18 cellular contexts compared by ENCODE assay signal in the genomic region with DNA sequence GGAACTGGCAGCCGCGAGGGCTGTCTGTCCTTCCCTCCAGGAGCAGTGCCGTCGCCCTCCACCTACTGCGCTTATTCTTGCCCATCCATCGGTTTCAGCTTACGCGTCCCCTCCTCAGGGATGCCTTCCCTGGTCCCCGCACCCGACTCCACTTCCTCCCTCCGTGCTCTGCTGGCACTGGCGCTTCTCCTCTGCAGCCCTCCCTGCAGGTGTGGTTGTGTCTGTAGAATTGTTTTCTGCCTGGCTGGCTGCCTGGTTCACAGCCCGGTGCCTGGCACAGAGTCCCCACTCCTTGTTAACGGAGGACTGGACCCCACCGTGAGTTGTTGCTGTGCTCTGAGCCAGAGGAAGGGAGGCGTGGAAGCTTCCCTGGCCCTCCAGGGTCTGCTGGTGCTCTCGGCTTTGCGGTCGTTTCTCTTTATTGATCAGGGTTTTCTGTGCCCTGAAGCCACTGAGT. TPM values are rescaled to one million over a fixed set of nuclear protein-coding genes. Genes with fewer than 3 reads are reported as not detected.
DNase-seq lines count a peak whose midpoint lies in the region; ATAC-seq and TF ChIP-seq lines count a peak whose summit lies in the region.
"Had no signal": no experiment of that assay in that cellular context is flagged by ENCODE, and none has a peak within 500 bp of the region (broad histone marks: within the 10 kb centered on the region; RNA-seq: fewer than 3 reads in every experiment).

No MANE protein-coding gene starts in this region.

- TF ChIP-seq CTCF in AG04450 (IDR thresholded peaks at IDR 0.05; ENCODE audit: low read depth, low read length) (no peak), HEK293 (tag by site-specific recombination; IDR thresholded peaks at IDR 0.05) (no peak)

- peaks cover 0 to 87% of the 10 kb centered on the region in 2 experiments; a peak in 2 of 3 replicates for H3K36me3 ChIP-seq in HEK293 (ENCODE audit: control insufficient read depth in 2 of 2, insufficient read depth in 1 of 2, low read length in 2 of 2)

- ATAC-seq in natural killer cell treated with Interleukin-12 subunit alpha and Interleukin-12 subunit beta and Interleukin-15 and Interleukin-18, amount 100 ng/mL, for 72 hours: no peak
- ATAC-seq in HG02763 (IDR thresholded peaks at IDR 0.05; ENCODE audit: unreplicated experiment): no peak
- no peak for ATAC-seq in GM21619 (IDR thresholded peaks at IDR 0.05; ENCODE audit: unreplicated experiment)
- no peak for ATAC-seq in GM21717 (IDR thresholded peaks at IDR 0.05; ENCODE audit: unreplicated experiment)
- ATAC-seq: gastrocnemius medialis, upper lobe of right lung had no signal

- H3K27ac ChIP-seq in AG04450 (ENCODE audit: low read depth, low read length) (peak overlapping the region; percentile 39), HEK293 (ENCODE audit: extremely low read depth, low read depth, low read length) (no peak overlapping the region), caudate nucleus (ENCODE audit: low read depth, low read length) (peak overlapping the region; percentile 73)
- H3K27ac ChIP-seq: parathyroid adenoma, upper lobe of right lung had no signal

- no peaks in the 10 kb centered on the region for H3K9me3 Mint-ChIP-seq in natural killer cell treated with Interleukin-12 subunit alpha and Interleukin-12 subunit beta and Interleukin-15 and Interleukin-18, amount 100 ng/mL, for 72 hours
- H3K9me3 Mint-ChIP-seq: immature natural killer cell had no signal

- H3K4me1 Mint-ChIP-seq in natural killer cell treated with Interleukin-12 subunit alpha and Interleukin-12 subunit beta and Interleukin-15 and Interleukin-18, amount 100 ng/mL, for 72 hours (ENCODE audit: low read depth in 2 of 2): peaks cover 36 to 44% of the 10 kb centered on the region in 2 donors

- H3K4me3 Mint-ChIP-seq in natural killer cell treated with Interleukin-12 subunit alpha and Interleukin-12 subunit beta and Interleukin-15 and Interleukin-18, amount 100 ng/mL, for 72 hours: peak overlapping the region; percentile 17
- H3K4me3 Mint-ChIP-seq: immature natural killer cell had no signal

- peaks cover 3% of the 10 kb centered on the region; the same call in 1 of the 2 replicates for H3K4me1 ChIP-seq in HEK293 (ENCODE audit: control insufficient read depth, insufficient read depth, low read length)

- DNase-seq in AG04450 (ENCODE audit: low read depth, low spot score) (no peak), caudate nucleus (lab: John Stamatoyannopoulos, UW) (peak in 1 of 61 donors; percentile 60), RKO (ENCODE audit: low spot score) (no peak)
- no peak for DNase-seq in natural killer cell treated with Interleukin-12 subunit alpha and Interleukin-12 subunit beta and Interleukin-15 and Interleukin-18, amount 100 ng/mL, for 72 hours (ENCODE audit: low spot score)
- DNase-seq: activated CD8-positive, alpha-beta memory T cell treated with anti-CD3 and anti-CD28 coated beads, Interleukin-2, amount 50 U/mL, for 48 hours; aorta; DMS79; effector CD8-positive, alpha-beta T cell; immature natural killer cell; NCI-H2171 treated with DMSO at 0.1 percent for 48 hours; stimulated activated CD4-positive, alpha-beta T cell treated with anti-CD3 and anti-CD28 coated beads, Interleukin-15, amount 100 ng/mL, for 24 hours; upper lobe of right lung had no signal

- H3K27ac Mint-ChIP-seq in natural killer cell treated with Interleukin-12 subunit alpha and Interleukin-12 subunit beta and Interleukin-15 and Interleukin-18, amount 100 ng/mL, for 72 hours: peak overlapping the region in 1 of 2 donors; percentile 18

- POLR2A ChIA-PET in AG04450 (lab: Yijun Ruan, JAX): interaction anchor here (0.5 to 0.7 kb wide), 2 partner anchors 120 to 470 kb away, joined by 3 to 5 read pairs; no protein-coding TSS in a partner anchor
- POLR2A ChIA-PET in HEK293 (lab: Yijun Ruan, JAX): no interaction called here

- no peaks in the 10 kb centered on the region for H3K27me3 Mint-ChIP-seq in natural killer cell treated with Interleukin-12 subunit alpha and Interleukin-12 subunit beta and Interleukin-15 and Interleukin-18, amount 100 ng/mL, for 72 hours

- CTCF ChIA-PET in AG04450 (lab: Charles Lee): interaction anchor here (2.1 kb wide), 1 partner anchor 500 kb away, joined by 17 read pairs; no protein-coding TSS in a partner anchor
- CTCF ChIA-PET in HEK293 (lab: Yijun Ruan, JAX): interaction anchor here (1.1 to 23.4 kb wide), 5 partner anchors 9 to 496 kb away, joined by 3 to 507 read pairs (median 8); no protein-coding TSS in a partner anchor

- no peaks in the 10 kb centered on the region for H3K9me3 ChIP-seq in AG04450 (ENCODE audit: control insufficient read depth, insufficient read depth, low read length)
- H3K9me3 ChIP-seq in HEK293 (ENCODE audit: control insufficient read depth, insufficient read depth, low read depth, low read length): no peaks in the 10 kb centered on the region
- H3K9me3 ChIP-seq: gastrocnemius medialis, upper lobe of right lung had no signal

- H3K36me3 Mint-ChIP-seq in natural killer cell treated with Interleukin-12 subunit alpha and Interleukin-12 subunit beta and Interleukin-15 and Interleukin-18, amount 100 ng/mL, for 72 hours: no peaks in the 10 kb centered on the region

- H3K27me3 ChIP-seq in AG04450 (ENCODE audit: control insufficient read depth, insufficient read depth, low read length): no peaks in the 10 kb centered on the region
- H3K27me3 ChIP-seq: gastrocnemius medialis, upper lobe of right lung had no signal

- H3K4me3 ChIP-seq in AG04450 (ENCODE audit: low read depth, low read length) (no peak overlapping the region), HEK293 (ENCODE audit: low read depth, low read length) (no peak overlapping the region)
- H3K4me3 ChIP-seq: upper lobe of right lung had no signal

TF ChIP-seq in HEK293, 187 proteins besides CTCF, POLR2A, EP300 and RAD21 (continues in another document):
- TF ChIP-seq IKZF3 (tag by site-specific recombination; IDR thresholded peaks at IDR 0.05) (no peak), ZNF555 (tag by site-specific recombination; conservative IDR thresholded peaks at IDR 0.05) (no peak)
- TF ChIP-seq, protein P1, sequence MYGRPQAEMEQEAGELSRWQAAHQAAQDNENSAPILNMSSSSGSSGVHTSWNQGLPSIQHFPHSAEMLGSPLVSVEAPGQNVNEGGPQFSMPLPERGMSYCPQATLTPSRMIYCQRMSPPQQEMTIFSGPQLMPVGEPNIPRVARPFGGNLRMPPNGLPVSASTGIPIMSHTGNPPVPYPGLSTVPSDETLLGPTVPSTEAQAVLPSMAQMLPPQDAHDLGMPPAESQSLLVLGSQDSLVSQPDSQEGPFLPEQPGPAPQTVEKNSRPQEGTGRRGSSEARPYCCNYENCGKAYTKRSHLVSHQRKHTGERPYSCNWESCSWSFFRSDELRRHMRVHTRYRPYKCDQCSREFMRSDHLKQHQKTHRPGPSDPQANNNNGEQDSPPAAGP (tag by site-specific recombination; IDR thresholded peaks at IDR 0.05): no peak
- TF ChIP-seq, protein P2, sequence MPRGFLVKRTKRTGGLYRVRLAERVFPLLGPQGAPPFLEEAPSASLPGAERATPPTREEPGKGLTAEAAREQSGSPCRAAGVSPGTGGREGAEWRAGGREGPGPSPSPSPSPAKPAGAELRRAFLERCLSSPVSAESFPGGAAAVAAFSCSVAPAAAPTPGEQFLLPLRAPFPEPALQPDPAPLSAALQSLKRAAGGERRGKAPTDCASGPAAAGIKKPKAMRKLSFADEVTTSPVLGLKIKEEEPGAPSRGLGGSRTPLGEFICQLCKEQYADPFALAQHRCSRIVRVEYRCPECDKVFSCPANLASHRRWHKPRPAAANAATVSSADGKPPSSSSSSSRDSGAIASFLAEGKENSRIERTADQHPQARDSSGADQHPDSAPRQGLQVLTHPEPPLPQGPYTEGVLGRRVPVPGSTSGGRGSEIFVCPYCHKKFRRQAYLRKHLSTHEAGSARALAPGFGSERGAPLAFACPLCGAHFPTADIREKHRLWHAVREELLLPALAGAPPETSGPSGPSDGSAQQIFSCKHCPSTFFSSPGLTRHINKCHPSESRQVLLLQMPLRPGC (tag by site-specific recombination; IDR thresholded peaks at IDR 0.05): no peak
- TF ChIP-seq, protein P3, sequence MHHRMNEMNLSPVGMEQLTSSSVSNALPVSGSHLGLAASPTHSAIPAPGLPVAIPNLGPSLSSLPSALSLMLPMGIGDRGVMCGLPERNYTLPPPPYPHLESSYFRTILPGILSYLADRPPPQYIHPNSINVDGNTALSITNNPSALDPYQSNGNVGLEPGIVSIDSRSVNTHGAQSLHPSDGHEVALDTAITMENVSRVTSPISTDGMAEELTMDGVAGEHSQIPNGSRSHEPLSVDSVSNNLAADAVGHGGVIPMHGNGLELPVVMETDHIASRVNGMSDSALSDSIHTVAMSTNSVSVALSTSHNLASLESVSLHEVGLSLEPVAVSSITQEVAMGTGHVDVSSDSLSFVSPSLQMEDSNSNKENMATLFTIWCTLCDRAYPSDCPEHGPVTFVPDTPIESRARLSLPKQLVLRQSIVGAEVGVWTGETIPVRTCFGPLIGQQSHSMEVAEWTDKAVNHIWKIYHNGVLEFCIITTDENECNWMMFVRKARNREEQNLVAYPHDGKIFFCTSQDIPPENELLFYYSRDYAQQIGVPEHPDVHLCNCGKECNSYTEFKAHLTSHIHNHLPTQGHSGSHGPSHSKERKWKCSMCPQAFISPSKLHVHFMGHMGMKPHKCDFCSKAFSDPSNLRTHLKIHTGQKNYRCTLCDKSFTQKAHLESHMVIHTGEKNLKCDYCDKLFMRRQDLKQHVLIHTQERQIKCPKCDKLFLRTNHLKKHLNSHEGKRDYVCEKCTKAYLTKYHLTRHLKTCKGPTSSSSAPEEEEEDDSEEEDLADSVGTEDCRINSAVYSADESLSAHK (tag by site-specific recombination; IDR thresholded peaks at IDR 0.05): peak; percentile 48; the same call in 1 of the 2 replicates

RNA-seq across cellular contexts. Expression of a gene that starts 5.7 kb away (rescaled TPM):
- 49.3 and 50.4 TPM in 2 replicates for polyA plus RNA-seq in AG04450 (2011; rRNA removed)
- polyA minus RNA-seq in AG04450 (2011; rRNA and poly(A)+ RNA removed): 25.3 and 30.8 TPM in 2 replicates
- 10 to 100 TPM; 28.9 to 63.1 TPM for total RNA-seq in natural killer cell treated with Interleukin-12 subunit alpha and Interleukin-12 subunit beta and Interleukin-15 and Interleukin-18, amount 100 ng/mL, for 72 hours

RNA-seq across cellular contexts. Expression of a gene that starts 10.2 kb away (rescaled TPM):
- 11.6 and 15.3 TPM in 2 replicates for polyA plus RNA-seq in AG04450 (2011; rRNA removed)
- polyA minus RNA-seq in AG04450 (2011; rRNA and poly(A)+ RNA removed): 9.4 and 14.0 TPM in 2 replicates
- total RNA-seq in natural killer cell treated with Interleukin-12 subunit alpha and Interleukin-12 subunit beta and Interleukin-15 and Interleukin-18, amount 100 ng/mL, for 72 hours: 10 to 100 TPM; 31.0 to 42.5 TPM

RNA-seq across cellular contexts. Expression of a gene that starts 10.8 kb away (rescaled TPM):
- 0.26 and 0.30 TPM in 2 replicates for polyA plus RNA-seq in AG04450 (2011; rRNA removed)
- not detected in 2 replicates for polyA minus RNA-seq in AG04450 (2011; rRNA and poly(A)+ RNA removed)
- not detected for total RNA-seq in natural killer cell treated with Interleukin-12 subunit alpha and Interleukin-12 subunit beta and Interleukin-15 and Interleukin-18, amount 100 ng/mL, for 72 hours
- total RNA-seq: gastrocnemius medialis, upper lobe of right lung had no signal
- polyA plus RNA-seq: immature natural killer cell had no signal

RNA-seq across cellular contexts. Expression of a gene that starts 33.7 kb away (rescaled TPM):
- 8.3 and 15.0 TPM in 2 replicates for polyA plus RNA-seq in AG04450 (2011; rRNA removed)
- polyA minus RNA-seq in AG04450 (2011; rRNA and poly(A)+ RNA removed): 4.0 and 4.2 TPM in 2 replicates
- not detected for total RNA-seq in natural killer cell treated with Interleukin-12 subunit alpha and Interleukin-12 subunit beta and Interleukin-15 and Interleukin-18, amount 100 ng/mL, for 72 hours
